In the genomic region with DNA sequence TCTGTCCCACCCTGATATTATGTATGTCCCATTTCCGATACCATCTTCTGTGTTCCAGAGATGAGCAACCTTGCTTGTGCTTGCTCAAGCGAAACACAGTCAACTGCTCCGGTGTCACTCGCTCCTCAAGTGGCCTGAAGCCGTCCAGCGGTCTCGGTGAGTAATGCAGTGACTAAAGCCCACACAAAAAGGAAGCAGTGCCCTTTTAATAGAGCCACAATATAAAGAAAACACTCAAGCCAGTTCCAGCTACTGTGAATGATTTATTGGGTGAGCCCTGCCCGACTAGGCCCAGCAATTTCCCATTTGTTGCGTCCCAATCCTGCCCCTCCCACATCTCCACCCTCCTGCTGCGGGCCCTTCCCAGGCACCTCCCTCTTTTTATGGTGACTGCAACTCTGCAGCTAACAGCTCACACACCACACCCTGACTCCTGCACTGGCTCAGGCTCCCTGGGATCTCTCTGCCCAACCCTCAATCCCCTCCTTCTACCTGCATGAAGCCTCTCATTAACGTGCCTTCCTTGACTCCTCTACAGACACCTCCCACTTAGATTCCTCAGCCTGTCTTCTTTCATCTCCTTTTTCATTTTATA, we compare ENCODE assay signal across 8 cellular contexts. TPM values are rescaled to one million over a fixed set of nuclear protein-coding genes. Genes with fewer than 3 reads are reported as not detected.
DNase-seq lines count a peak whose midpoint lies in the region; ATAC-seq lines count a peak whose summit lies in the region.

No MANE protein-coding gene starts in this region.

- DNase-seq in COLO829 (ENCODE audit: low spot score) (peak; percentile 54), RPMI7951 (ENCODE audit: low read depth) (peak; percentile 11), Right ventricle myocardium inferior (ENCODE audit: missing footprints) (peak; percentile 77), NCI-H1436 (lab: John Stamatoyannopoulos, UW) (no peak)
- DNase-seq in stimulated activated naive CD4-positive, alpha-beta T cell (lab: John Stamatoyannopoulos, UW) = no peak

- intact Hi-C loops in Right ventricle myocardium inferior (cut with DNase I) = loop anchor here (5.0 kb wide), 1 partner anchor 105 kb away; a partner anchor contains a TSS

- peak overlapping the region in 5 of 7 experiments; percentile 2 to 30 (median 10) for H3K4me3 ChIP-seq in skin epidermis

- H3K27ac ChIP-seq in skin epidermis = peak overlapping the region in 19 of 21 experiments; percentile 17 to 80 (median 68)

- ATAC-seq in GM19438 (IDR thresholded peaks at IDR 0.05; ENCODE audit: low read depth, unreplicated experiment) (peak; percentile 70), HG03342 (IDR thresholded peaks at IDR 0.05; ENCODE audit: unreplicated experiment) (peak; percentile 98), Right ventricle myocardium inferior (peak; percentile 75)

RNA-seq across cellular contexts. Expression of a gene that starts 44.2 kb away (rescaled TPM):
- total RNA-seq in RPMI7951 (2014; rRNA removed; shearing (Covaris generic)) = not detected in 2 replicates
- 3.0 TPM for total RNA-seq in Right ventricle myocardium inferior

Comparison
In these comparisons a context has a peak if more than half of its experiments do, and no peak if none do; other contexts are left out.
1. DNase-seq: peak in COLO829 (single experiment), RPMI7951 (single experiment) and Right ventricle myocardium inferior (single experiment); none in NCI-H1436 (single experiment) and stimulated activated naive CD4-positive, alpha-beta T cell (0 of 6).
2. Peak in every context shown above with its lines, with median percentiles within 50 percentile points of each other: ATAC-seq.